ENCODE assay signal across 1 cellular context in the genomic region with DNA sequence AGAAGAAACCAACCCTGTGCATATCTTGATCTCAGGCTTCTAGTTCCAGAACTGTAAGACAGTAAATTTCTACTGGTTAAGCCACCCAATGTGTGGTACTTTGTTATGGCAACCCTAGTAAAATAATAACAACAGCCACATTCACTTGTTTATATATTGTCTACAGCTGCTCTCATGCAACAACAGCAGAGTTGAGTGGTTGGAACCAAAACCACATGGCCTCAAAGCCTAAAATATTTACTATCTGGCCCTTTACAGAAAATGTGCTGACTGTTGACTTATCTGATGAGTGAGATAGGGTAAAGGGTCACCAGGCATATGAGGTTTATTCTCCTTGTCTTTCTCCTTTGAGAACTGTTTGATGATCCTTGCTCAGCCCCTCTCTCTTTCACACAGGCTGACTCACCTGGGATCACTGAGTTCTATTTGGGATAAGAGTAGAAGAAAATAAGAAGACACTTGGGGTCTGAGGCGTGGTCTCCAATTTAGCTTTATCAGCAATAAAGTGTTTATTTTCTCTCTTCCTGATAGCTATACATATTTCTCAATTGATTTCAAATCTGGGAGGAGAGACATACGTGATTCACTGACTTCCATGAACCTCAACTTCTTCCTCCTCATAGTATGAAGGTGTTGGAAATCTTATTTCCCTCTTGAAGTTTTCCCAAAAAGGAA.
A peak's percentile ranks its signal among the peaks of the same experiment; 100 is the strongest.
TF ChIP-seq lines count a peak whose summit lies in the region.

No MANE protein-coding gene starts in this region.

TF ChIP-seq in HepG2, 621 proteins besides CTCF, POLR2A, EP300 and RAD21 (continued from another document):
- peak; percentile 76 for TF ChIP-seq MAFF (IDR thresholded peaks at IDR 0.05; ENCODE audit: low read depth, low read length)
- no peak for TF ChIP-seq ELF4 (CRISPR knock-in tag; IDR thresholded peaks at IDR 0.05; ENCODE audit: borderline replicate concordance)
- TF ChIP-seq MAFK (conservative IDR thresholded peaks at IDR 0.05 in 1 of 2, IDR thresholded peaks at IDR 0.05 in 1 of 2; ENCODE audit: low read length in 2 of 2): peak in 1 of 2 experiments; percentile 67; a peak in 3 of 4 replicates
TF ChIP-seq in HepG2: peak in this region for 2.
